In genomic region chr22:36152819-36153218, GRCh38 we compare ENCODE assay signal across 12 cellular contexts. TPM values are rescaled to one million over a fixed set of nuclear protein-coding genes. Genes with fewer than 3 reads are reported as not detected.
DNase-seq lines count a peak whose midpoint lies in the region; ATAC-seq and TF ChIP-seq lines count a peak whose summit lies in the region.
"Not testable (repeated sequence)": the region's sequence is repeated elsewhere in the genome, so short reads cannot be mapped to it uniquely, and the experiment has no call there.
"Had no signal": no experiment of that assay in that cellular context is flagged by ENCODE, and none has a peak within 500 bp of the region (broad histone marks: within the 10 kb centered on the region; RNA-seq: fewer than 3 reads in every experiment).

No MANE protein-coding gene starts in this region.

- not testable (repeated sequence) for ATAC-seq in CD8-positive, alpha-beta T cell; central memory CD8-positive, alpha-beta T cell (replicated peaks; ENCODE audit: extremely low read depth, poor library complexity, severe bottlenecking); gastroesophageal sphincter; naive thymus-derived CD8-positive, alpha-beta T cell

- not testable (repeated sequence) for H3K27me3 Mint-ChIP-seq in CD8-positive, alpha-beta T cell (ENCODE audit: low read depth); activated naive CD4-positive, alpha-beta T cell treated with anti-CD3 and anti-CD28 coated beads for 36 hours (ENCODE audit: low read depth); central memory CD8-positive, alpha-beta T cell; naive thymus-derived CD8-positive, alpha-beta T cell

- H3K36me3 Mint-ChIP-seq in CD8-positive, alpha-beta T cell = peaks cover 84% of the 10 kb centered on the region
- peaks cover 29% of the 10 kb centered on the region for H3K36me3 Mint-ChIP-seq in activated naive CD4-positive, alpha-beta T cell treated with anti-CD3 and anti-CD28 coated beads for 36 hours (ENCODE audit: low read depth)
- peaks cover 48% of the 10 kb centered on the region for H3K36me3 Mint-ChIP-seq in central memory CD8-positive, alpha-beta T cell (ENCODE audit: insufficient read depth)
- peaks cover 8 to 75% (median 41%) of the 10 kb centered on the region in 3 donors for H3K36me3 Mint-ChIP-seq in naive thymus-derived CD8-positive, alpha-beta T cell

- not testable (repeated sequence) for H3K9me3 ChIP-seq in CD8-positive, alpha-beta T cell (ENCODE audit: low read length); gastroesophageal sphincter; suprapubic skin; vagina

- CTCF ChIA-PET in CD8-positive, alpha-beta T cell (lab: Charles Lee) = interaction anchor here (0.8 to 3.2 kb wide), 5 partner anchors 25 to 87 kb away, joined by 3 to 17 read pairs (median 4); no protein-coding TSS in a partner anchor
- CTCF ChIA-PET in activated naive CD4-positive, alpha-beta T cell treated with anti-CD3 and anti-CD28 coated beads for 36 hours (lab: Charles Lee) = interaction anchor here (1.3 to 2.3 kb wide), 6 partner anchors 10 to 87 kb away, joined by 5 to 9 read pairs (median 6); no protein-coding TSS in a partner anchor

- WGBS in gastroesophageal sphincter (ENCODE audit: low coverage in 1 of 2), 2 donors = 91 to 94% methylated on average over 3 to 4 of the region's 4 CpGs
- 92% methylated on average over 4 of the region's 4 CpGs for WGBS in suprapubic skin

- TF ChIP-seq POLR2A in gastroesophageal sphincter (IDR thresholded peaks at IDR 0.05); suprapubic skin (IDR thresholded peaks at IDR 0.05); vagina (IDR thresholded peaks at IDR 0.05): not testable (repeated sequence)

- intact Hi-C loops in CD8-positive, alpha-beta T cell (cut with DNase I, micrococcal nuclease); vagina (cut with DNase I): not testable (repeated sequence)
- intact Hi-C loops in activated naive CD4-positive, alpha-beta T cell treated with anti-CD3 and anti-CD28 coated beads for 36 hours (cut with micrococcal nuclease) = loop anchor here (10.0 kb wide), 1 partner anchor 332 kb away; the partner anchor contains the start of gene TXN2

- H3K4me1 ChIP-seq in CD8-positive, alpha-beta T cell (ENCODE audit: insufficient read depth, low read length) = peaks cover 66% of the 10 kb centered on the region
- H3K4me1 ChIP-seq in gastroesophageal sphincter (peaks cover 4 to 99% (median 32%) of the 10 kb centered on the region in 3 donors), suprapubic skin (peaks cover 88% of the 10 kb centered on the region), vagina (peaks cover 79% of the 10 kb centered on the region)

- not testable (repeated sequence) for TF ChIP-seq EP300 in gastroesophageal sphincter (IDR thresholded peaks at IDR 0.05); suprapubic skin (IDR thresholded peaks at IDR 0.05)

- not testable (repeated sequence) for H3K27ac ChIP-seq in CD8-positive, alpha-beta T cell (ENCODE audit: low read depth, low read length)
- peak overlapping the region; percentile 98 for H3K27ac ChIP-seq in VCaP
- peak overlapping the region in 3 of 4 donors; percentile 0 to 89 (median 56) for H3K27ac ChIP-seq in gastroesophageal sphincter
- peak overlapping the region; percentile 92 for H3K27ac ChIP-seq in suprapubic skin
- H3K27ac ChIP-seq in vagina = peak overlapping the region; percentile 41

- POLR2A ChIA-PET in CD8-positive, alpha-beta T cell (lab: Charles Lee) = interaction anchor here (1.0 kb wide), 1 partner anchor 10 kb away, joined by 4 read pairs; no protein-coding TSS in a partner anchor
- POLR2A ChIA-PET in naive thymus-derived CD8-positive, alpha-beta T cell (lab: Charles Lee) = interaction anchor here (0.6 to 1.3 kb wide), 8 partner anchors 8 to 503 kb away, joined by 3 to 6 read pairs (median 4); partner anchors contain the start of gene APOL3

- H3K4me3 ChIP-seq in CD8-positive, alpha-beta T cell (ENCODE audit: low read depth, low read length); gastroesophageal sphincter; suprapubic skin; vagina: not testable (repeated sequence)

- H3K4me1 Mint-ChIP-seq in CD8-positive, alpha-beta T cell (ENCODE audit: low read depth) = peaks cover 91% of the 10 kb centered on the region
- peaks cover 75% of the 10 kb centered on the region for H3K4me1 Mint-ChIP-seq in activated naive CD4-positive, alpha-beta T cell treated with anti-CD3 and anti-CD28 coated beads for 36 hours (ENCODE audit: low read depth)
- peaks cover 89% of the 10 kb centered on the region for H3K4me1 Mint-ChIP-seq in central memory CD8-positive, alpha-beta T cell
- H3K4me1 Mint-ChIP-seq in naive thymus-derived CD8-positive, alpha-beta T cell = peaks cover 55 to 96% (median 94%) of the 10 kb centered on the region in 4 donors

- not testable (repeated sequence) for TF ChIP-seq CTCF in CD8-positive, alpha-beta T cell (IDR thresholded peaks at IDR 0.05); VCaP (conservative IDR thresholded peaks at IDR 0.05); gastroesophageal sphincter (IDR thresholded peaks at IDR 0.05); suprapubic skin (IDR thresholded peaks at IDR 0.05); vagina (IDR thresholded peaks at IDR 0.05)

- not testable (repeated sequence) for H3K9me3 Mint-ChIP-seq in CD8-positive, alpha-beta T cell; activated naive CD4-positive, alpha-beta T cell treated with anti-CD3 and anti-CD28 coated beads for 36 hours; central memory CD8-positive, alpha-beta T cell; naive thymus-derived CD8-positive, alpha-beta T cell

- peak overlapping the region; percentile 78 for H3K27ac Mint-ChIP-seq in CD8-positive, alpha-beta T cell
- H3K27ac Mint-ChIP-seq in activated naive CD4-positive, alpha-beta T cell treated with anti-CD3 and anti-CD28 coated beads for 36 hours = peak overlapping the region; percentile 25
- peak overlapping the region; percentile 99 for H3K27ac Mint-ChIP-seq in central memory CD8-positive, alpha-beta T cell (ENCODE audit: low read depth)
- peak overlapping the region; percentile 49 to 99 (median 98) for H3K27ac Mint-ChIP-seq in naive thymus-derived CD8-positive, alpha-beta T cell

- not testable (repeated sequence) for H3K27me3 ChIP-seq in CD8-positive, alpha-beta T cell (ENCODE audit: insufficient read depth, low read length); gastroesophageal sphincter; suprapubic skin; vagina

- DNase-seq in CD8-positive, alpha-beta T cell = peak in 1 of 7 experiments; percentile 25
- not testable (repeated sequence) for DNase-seq in activated naive CD4-positive, alpha-beta T cell treated with anti-CD3 and anti-CD28 coated beads for 36 hours; central memory CD8-positive, alpha-beta T cell (ENCODE audit: low spot score in 2 of 2); naive thymus-derived CD8-positive, alpha-beta T cell; suprapubic skin (ENCODE audit: low spot score in 2 of 2); vagina (ENCODE audit: extremely low spot score in 2 of 2)

- H3K4me3 Mint-ChIP-seq in CD8-positive, alpha-beta T cell; activated naive CD4-positive, alpha-beta T cell treated with anti-CD3 and anti-CD28 coated beads for 36 hours; central memory CD8-positive, alpha-beta T cell: not testable (repeated sequence)
- H3K4me3 Mint-ChIP-seq in naive thymus-derived CD8-positive, alpha-beta T cell = peak overlapping the region in 7 of 10 donors; percentile 20 to 98 (median 60)

- H3K36me3 ChIP-seq in CD8-positive, alpha-beta T cell (ENCODE audit: insufficient read depth, low read length) = peaks cover 23% of the 10 kb centered on the region
- H3K36me3 ChIP-seq in gastroesophageal sphincter (peaks cover 0 to 18% of the 10 kb centered on the region in 2 donors), suprapubic skin (peaks cover 12% of the 10 kb centered on the region), vagina (peaks cover 0 to 22% of the 10 kb centered on the region in 2 donors)

RNA-seq across cellular contexts. Expression of gene APOL3, which starts 7.7 kb away (rescaled TPM):
- 100 to 1,000 TPM; 257 to 259 TPM for total RNA-seq in CD8-positive, alpha-beta T cell
- total RNA-seq in activated naive CD4-positive, alpha-beta T cell treated with anti-CD3 and anti-CD28 coated beads for 36 hours = 10 to 100 TPM; 35.0 to 37.8 TPM
- 10 to 100 TPM; 35.5 to 80.5 (median 41.6) TPM for total RNA-seq in gastroesophageal sphincter
- 100 to 1,000 TPM; 215 to 231 TPM for total RNA-seq in naive thymus-derived CD8-positive, alpha-beta T cell
- 10 to 100 TPM; 44.6 to 89.5 (median 72.0) TPM for polyA plus RNA-seq in naive thymus-derived CD8-positive, alpha-beta T cell
- total RNA-seq in suprapubic skin = 10 to 100 TPM; 29.7 to 46.7 (median 34.0) TPM
- total RNA-seq in vagina = 48.9 TPM
- total RNA-seq: GM23338, H9 had no signal
- polyA plus RNA-seq: GM23338 had no signal

RNA-seq across cellular contexts. Expression of gene APOL4, which starts 48.8 kb away (rescaled TPM):
- not detected for total RNA-seq in CD8-positive, alpha-beta T cell
- total RNA-seq in activated naive CD4-positive, alpha-beta T cell treated with anti-CD3 and anti-CD28 coated beads for 36 hours = under 1 TPM; 0.07 to 0.20 TPM
- 10 to 100 TPM in 1 of 4 donors, 1 to 10 TPM in 3; 1.1 to 18.8 (median 5.4) TPM for total RNA-seq in gastroesophageal sphincter
- total RNA-seq in naive thymus-derived CD8-positive, alpha-beta T cell = not detected
- polyA plus RNA-seq in naive thymus-derived CD8-positive, alpha-beta T cell = not detected
- total RNA-seq in suprapubic skin = 1 to 10 TPM; 3.3 to 7.9 (median 6.4) TPM
- total RNA-seq in vagina = 4.2 TPM
- total RNA-seq: GM23338, H9, HT-29, NCI-H460 had no signal
- polyA plus RNA-seq: GM23338 had no signal

Comparison
In these comparisons a context has a peak if more than half of its experiments do, and no peak if none do; other contexts are left out.
1. H3K27ac Mint-ChIP-seq: peak in every context shown above with its lines; median percentile 99 in central memory CD8-positive, alpha-beta T cell; 98 in naive thymus-derived CD8-positive, alpha-beta T cell; 78 in CD8-positive, alpha-beta T cell; 25 in activated naive CD4-positive, alpha-beta T cell treated with anti-CD3 and anti-CD28 coated beads for 36 hours.